In genomic region chr1:186738896-186739295, GRCh38 we compare ENCODE assay signal across 11 cellular contexts. TPM values are rescaled to one million over a fixed set of nuclear protein-coding genes. Genes with fewer than 3 reads are reported as not detected.
DNase-seq lines count a peak whose midpoint lies in the region; ATAC-seq, FAIRE-seq and TF ChIP-seq lines count a peak whose summit lies in the region.
"Had no signal": no experiment of that assay in that cellular context is flagged by ENCODE, and none has a peak within 500 bp of the region (broad histone marks: within the 10 kb centered on the region; RNA-seq: fewer than 3 reads in every experiment).

No MANE protein-coding gene starts in this region.

- no peak for DNase-seq in activated naive CD4-positive, alpha-beta T cell treated with anti-CD3 and anti-CD28 coated beads, Interleukin-2, amount 10 ng/mL, durations not matched to agents 7 days and 5 days
- no peak for DNase-seq in activated naive CD4-positive, alpha-beta T cell treated with anti-CD3 and anti-CD28 coated beads, Interleukin-2, amount 50 U/mL, for 16 hours
- DNase-seq in SKM-1 treated with dmso at 0.1 percent for 144 hours (lab: John Stamatoyannopoulos, UW; ENCODE audit: unreplicated experiment) = peak; percentile 48
- DNase-seq in upper lobe of right lung = no peak
- DNase-seq in urothelium cell line (ENCODE audit: low spot score) = no peak
- no peak for DNase-seq in GM19240 (ENCODE audit: insufficient read length, low spot score)
- no peak for DNase-seq in H4 (ENCODE audit: low spot score)
- DNase-seq: hypothalamus, NCI-H1436 treated with DMSO at 0.1 percent for 48 hours, pancreas had no signal

- no peak overlapping the region for H3K4me3 Mint-ChIP-seq in activated naive CD4-positive, alpha-beta T cell treated with anti-CD3 and anti-CD28 coated beads, Interleukin-2, amount 10 ng/mL, durations not matched to agents 7 days and 5 days

- H3K4me1 ChIP-seq in upper lobe of right lung = no peaks in the 10 kb centered on the region
- H3K4me1 ChIP-seq: pancreas had no signal

- no peak for FAIRE-seq in urothelium cell line (lab: Jason Lieb, UNC)
- FAIRE-seq: pancreas had no signal

- H3K36me3 Mint-ChIP-seq in activated naive CD4-positive, alpha-beta T cell treated with anti-CD3 and anti-CD28 coated beads, Interleukin-2, amount 10 ng/mL, durations not matched to agents 7 days and 5 days = no peaks in the 10 kb centered on the region

- CTCF ChIA-PET in activated naive CD4-positive, alpha-beta T cell treated with anti-CD3 and anti-CD28 coated beads, Interleukin-2, amount 10 ng/mL, durations not matched to agents 7 days and 5 days (lab: Charles Lee) = interaction anchor here (1.2 to 2.3 kb wide), 3 partner anchors 9 to 59 kb away, joined by 3 to 5 read pairs (median 3); partner anchors contain the start of gene PTGS2

- H3K27me3 Mint-ChIP-seq in activated naive CD4-positive, alpha-beta T cell treated with anti-CD3 and anti-CD28 coated beads, Interleukin-2, amount 10 ng/mL, durations not matched to agents 7 days and 5 days = no peaks in the 10 kb centered on the region

- H3K27me3 ChIP-seq in upper lobe of right lung = no peaks in the 10 kb centered on the region
- H3K27me3 ChIP-seq: pancreas had no signal

- intact Hi-C loops in upper lobe of right lung (cut with DNase I) = no loop called here

- H3K4me3 ChIP-seq in upper lobe of right lung = no peak overlapping the region
- H3K4me3 ChIP-seq: pancreas had no signal

- H3K36me3 ChIP-seq in upper lobe of right lung = no peaks in the 10 kb centered on the region
- H3K36me3 ChIP-seq: pancreas had no signal

- H3K9me3 ChIP-seq in upper lobe of right lung = no peaks in the 10 kb centered on the region
- H3K9me3 ChIP-seq: pancreas had no signal

- no peak for TF ChIP-seq CTCF in upper lobe of right lung (IDR thresholded peaks at IDR 0.05)

- peak; percentile 76 for ATAC-seq in HG03025 (IDR thresholded peaks at IDR 0.05; ENCODE audit: low FRiP score, unreplicated experiment)
- ATAC-seq in upper lobe of right lung = peak; percentile 73
- ATAC-seq: pancreas had no signal

- no peak overlapping the region for H3K27ac ChIP-seq in upper lobe of right lung
- H3K27ac ChIP-seq: pancreas had no signal

- no peaks in the 10 kb centered on the region for H3K9me3 Mint-ChIP-seq in activated naive CD4-positive, alpha-beta T cell treated with anti-CD3 and anti-CD28 coated beads, Interleukin-2, amount 10 ng/mL, durations not matched to agents 7 days and 5 days

- peak overlapping the region; percentile 12 for H3K27ac Mint-ChIP-seq in activated naive CD4-positive, alpha-beta T cell treated with anti-CD3 and anti-CD28 coated beads, Interleukin-2, amount 10 ng/mL, durations not matched to agents 7 days and 5 days

- H3K4me1 Mint-ChIP-seq in activated naive CD4-positive, alpha-beta T cell treated with anti-CD3 and anti-CD28 coated beads, Interleukin-2, amount 10 ng/mL, durations not matched to agents 7 days and 5 days = peaks cover 13% of the 10 kb centered on the region

RNA-seq across cellular contexts. Expression of gene PTGS2, which starts 58.7 kb away (rescaled TPM):
- 30.4 TPM for total RNA-seq in upper lobe of right lung
- total RNA-seq in H4 (2014; rRNA removed; shearing (Covaris generic)) = 17.0 and 22.1 TPM in 2 replicates
